In genomic region chr22:35783943-35784614, GRCh38 we compare ENCODE assay signal across 13 cellular contexts.
DNase-seq lines count a peak whose midpoint lies in the region.
"Had no signal": no experiment of that assay in that cellular context is flagged by ENCODE, and none has a peak within 500 bp of the region (broad histone marks: within the 10 kb centered on the region; RNA-seq: fewer than 3 reads in every experiment).

No MANE protein-coding gene starts in this region.

- DNase-seq in ELR (ENCODE audit: low read depth) = peak; percentile 89
- DNase-seq in RPMI7951 (ENCODE audit: low read depth) = peak; percentile 90
- peak; percentile 30 for DNase-seq in fibroblast of gingiva (ENCODE audit: low read depth)
- DNase-seq in skeletal muscle cell (ENCODE audit: low read depth) = peak; percentile 10
- no peak for DNase-seq in stimulated activated CD4-positive, alpha-beta T cell treated with anti-CD3 and anti-CD28 coated beads, Interleukin-1b, Interleukin-23, amount 100 ng/mL, for 48 hours
- no peak for DNase-seq in NCI-H748 treated with DMSO at 0.1 percent for 48 hours (lab: John Stamatoyannopoulos, UW)
- no peak for DNase-seq in activated T-cell treated with anti-CD3 and anti-CD28 coated beads for 4 hours
- DNase-seq: activated CD4-positive, alpha-beta T cell treated with anti-CD3 and anti-CD28 coated beads, Interleukin-2, amount 10 ng/mL, durations not matched to agents 24 days and 14 days; activated effector memory CD4-positive, alpha-beta T cell treated with anti-CD3 and anti-CD28 coated beads, Interleukin-2, amount 50 U/mL, for 16 hours; central memory CD4-positive, alpha-beta T cell; midbrain; NCI-H1930; T-cell had no signal

- no peak overlapping the region for H3K4me3 ChIP-seq in skeletal muscle cell (ENCODE audit: low read depth, low read length)

Comparison
In these comparisons a context has a peak if more than half of its experiments do, and no peak if none do; other contexts are left out.
1. DNase-seq: peak in ELR (single experiment), RPMI7951 (single experiment), fibroblast of gingiva (single experiment) and skeletal muscle cell (single experiment); none in stimulated activated CD4-positive, alpha-beta T cell treated with anti-CD3 and anti-CD28 coated beads, Interleukin-1b, Interleukin-23, amount 100 ng/mL, for 48 hours (single experiment), NCI-H748 treated with DMSO at 0.1 percent for 48 hours (single experiment) and activated T-cell treated with anti-CD3 and anti-CD28 coated beads for 4 hours (single experiment).